Comparison of ENCODE assay signal across 8 cellular contexts in genomic region chr14:81220767-81221578, GRCh38. TPM values are rescaled to one million over a fixed set of nuclear protein-coding genes. Genes with fewer than 3 reads are reported as not detected.
A peak's percentile ranks its signal among the peaks of the same experiment; 100 is the strongest.
DNase-seq lines count a peak whose midpoint lies in the region; ATAC-seq and TF ChIP-seq lines count a peak whose summit lies in the region.

Gene GTF2A1 (minus strand): TSS chr14:81220959. CDS start chr14:81220518, 441 bp downstream.

- peak; percentile 93 for ATAC-seq in gastroesophageal sphincter

- peak within 1 kb of the TSS; percentile 100 for H3K27ac Mint-ChIP-seq in HFFc6
- peak within 1 kb of the TSS; percentile 100 for H3K27ac Mint-ChIP-seq in activated naive CD4-positive, alpha-beta T cell treated with anti-CD3 and anti-CD28 coated beads, Interleukin-2, amount 10 ng/mL, durations not matched to agents 7 days and 5 days

- H3K27me3 Mint-ChIP-seq in HFFc6 (ENCODE audit: insufficient read depth), result peaks cover 9% of the 10 kb centered on the region
- peaks cover 12% of the 10 kb centered on the region for H3K27me3 Mint-ChIP-seq in activated naive CD4-positive, alpha-beta T cell treated with anti-CD3 and anti-CD28 coated beads, Interleukin-2, amount 10 ng/mL, durations not matched to agents 7 days and 5 days

- H3K9me3 ChIP-seq in SK-N-MC (ENCODE audit: low read depth, low read length) (no peaks in the 10 kb centered on the region), gastroesophageal sphincter (no peaks in the 10 kb centered on the region), neutrophil (no peaks in the 10 kb centered on the region)

- H3K36me3 Mint-ChIP-seq in HFFc6 (ENCODE audit: low read depth), result peaks cover 5% of the 10 kb centered on the region
- peaks cover 23% of the 10 kb centered on the region for H3K36me3 Mint-ChIP-seq in activated naive CD4-positive, alpha-beta T cell treated with anti-CD3 and anti-CD28 coated beads, Interleukin-2, amount 10 ng/mL, durations not matched to agents 7 days and 5 days

- H3K27me3 ChIP-seq in gastroesophageal sphincter, result no peaks in the 10 kb centered on the region
- H3K27me3 ChIP-seq in neutrophil, result no peaks in the 10 kb centered on the region

- peak within 1 kb of the TSS; percentile 100 for H3K27ac ChIP-seq in SK-N-MC
- H3K27ac ChIP-seq in gastroesophageal sphincter, result peak within 1 kb of the TSS; percentile 96 to 98 (median 98)
- H3K27ac ChIP-seq in neutrophil, result peak within 1 kb of the TSS; percentile 95
- peak within 1 kb of the TSS; percentile 99 for H3K27ac ChIP-seq in substantia nigra (ENCODE audit: low read depth, low read length, poor library complexity, severe bottlenecking)

- TF ChIP-seq CTCF in HFFc6 (IDR thresholded peaks at IDR 0.05) (no peak), NB4 (IDR thresholded peaks at IDR 0.05; ENCODE audit: low read depth, low read length) (no peak), gastroesophageal sphincter (IDR thresholded peaks at IDR 0.05) (peak in 1 of 4 experiments; percentile 10), neutrophil (IDR thresholded peaks at IDR 0.05) (peak; percentile 28)

- CTCF ChIA-PET in activated naive CD4-positive, alpha-beta T cell treated with anti-CD3 and anti-CD28 coated beads, Interleukin-2, amount 10 ng/mL, durations not matched to agents 7 days and 5 days (lab: Charles Lee), result interaction anchor here (0.7 to 1.0 kb wide), 2 partner anchors 244 to 286 kb away, joined by 3 to 6 read pairs; no protein-coding TSS in a partner anchor

- peak; percentile 78 for DNase-seq in GM04503 (ENCODE audit: low read depth)
- peak; percentile 94 for DNase-seq in HFFc6
- peak; percentile 95 for DNase-seq in NB4 (ENCODE audit: low read depth)
- peak; percentile 64 for DNase-seq in SK-N-MC (ENCODE audit: low read depth, low spot score)
- peak; percentile 94 for DNase-seq in activated naive CD4-positive, alpha-beta T cell treated with anti-CD3 and anti-CD28 coated beads, Interleukin-2, amount 10 ng/mL, durations not matched to agents 7 days and 5 days
- peak; percentile 85 to 100 (median 97) for DNase-seq in substantia nigra (lab: John Stamatoyannopoulos, UW)

- WGBS in gastroesophageal sphincter (ENCODE audit: low coverage in 1 of 2), 2 donors, result 0 to 5% methylated on average over 1 to 15 of the region's 90 CpGs

- H3K36me3 ChIP-seq in SK-N-MC (ENCODE audit: insufficient read depth, low read length), result peaks cover 12% of the 10 kb centered on the region
- peaks cover 0 to 2% of the 10 kb centered on the region in 2 donors for H3K36me3 ChIP-seq in gastroesophageal sphincter
- H3K36me3 ChIP-seq in neutrophil, result peaks cover 5% of the 10 kb centered on the region

- peaks cover 37% of the 10 kb centered on the region for H3K4me1 Mint-ChIP-seq in HFFc6 (ENCODE audit: low read depth)
- peaks cover 43% of the 10 kb centered on the region for H3K4me1 Mint-ChIP-seq in activated naive CD4-positive, alpha-beta T cell treated with anti-CD3 and anti-CD28 coated beads, Interleukin-2, amount 10 ng/mL, durations not matched to agents 7 days and 5 days

- H3K9me3 Mint-ChIP-seq in HFFc6, result peaks cover 5% of the 10 kb centered on the region
- no peaks in the 10 kb centered on the region for H3K9me3 Mint-ChIP-seq in activated naive CD4-positive, alpha-beta T cell treated with anti-CD3 and anti-CD28 coated beads, Interleukin-2, amount 10 ng/mL, durations not matched to agents 7 days and 5 days

- H3K4me1 ChIP-seq in gastroesophageal sphincter (peaks cover 0 to 32% (median 9%) of the 10 kb centered on the region in 3 donors), neutrophil (ENCODE audit: control insufficient read depth in 1 of 2, insufficient read depth in 1 of 2, low read depth in 1 of 2, low read length in 1 of 2) (peaks cover 27 to 35% of the 10 kb centered on the region in 2 experiments)

- peak; percentile 96 for TF ChIP-seq POLR2A in NB4 (IDR thresholded peaks at IDR 0.05; ENCODE audit: extremely low read depth, insufficient read length)
- peak; percentile 98 to 99 for TF ChIP-seq POLR2A in gastroesophageal sphincter (IDR thresholded peaks at IDR 0.05)

- TF ChIP-seq EP300 in gastroesophageal sphincter (IDR thresholded peaks at IDR 0.05), result no peak

- peak within 1 kb of the TSS; percentile 99 for H3K4me3 Mint-ChIP-seq in HFFc6
- H3K4me3 Mint-ChIP-seq in activated naive CD4-positive, alpha-beta T cell treated with anti-CD3 and anti-CD28 coated beads, Interleukin-2, amount 10 ng/mL, durations not matched to agents 7 days and 5 days, result peak within 1 kb of the TSS; percentile 99

- peak within 1 kb of the TSS; percentile 98 for H3K9ac ChIP-seq in SK-N-MC (ENCODE audit: insufficient read length)

- H3K4me3 ChIP-seq in NB4 (ENCODE audit: low read depth, low read length), result peak within 1 kb of the TSS; percentile 85
- peak within 1 kb of the TSS; percentile 98 for H3K4me3 ChIP-seq in SK-N-MC
- peak within 1 kb of the TSS; percentile 80 to 99 for H3K4me3 ChIP-seq in gastroesophageal sphincter
- peak within 1 kb of the TSS; percentile 82 to 99 for H3K4me3 ChIP-seq in neutrophil (ENCODE audit: low read depth in 1 of 2, low read length in 1 of 2)

RNA-seq across cellular contexts. Expression of gene GTF2A1, which starts in this region (rescaled TPM):
- total RNA-seq in HFFc6 (2021; fragmentation: NEBNext Ultra II Directional; extraction: Animal tissue kit (Norgen Biotek cat#: 25700)), result 10 to 100 TPM; 37.6 to 47.6 (median 40.3) TPM
- 10 to 100 TPM; 28.0 to 40.0 (median 30.5) TPM for total RNA-seq in gastroesophageal sphincter

Comparison
In these comparisons a context has a peak if more than half of its experiments do, and no peak if none do; other contexts are left out.
1. Peak in every context shown above with its lines: DNase-seq, ATAC-seq, H3K4me3 ChIP-seq and H3K27ac ChIP-seq.